ENCODE assay signal across 15 cellular contexts in the genomic region with DNA sequence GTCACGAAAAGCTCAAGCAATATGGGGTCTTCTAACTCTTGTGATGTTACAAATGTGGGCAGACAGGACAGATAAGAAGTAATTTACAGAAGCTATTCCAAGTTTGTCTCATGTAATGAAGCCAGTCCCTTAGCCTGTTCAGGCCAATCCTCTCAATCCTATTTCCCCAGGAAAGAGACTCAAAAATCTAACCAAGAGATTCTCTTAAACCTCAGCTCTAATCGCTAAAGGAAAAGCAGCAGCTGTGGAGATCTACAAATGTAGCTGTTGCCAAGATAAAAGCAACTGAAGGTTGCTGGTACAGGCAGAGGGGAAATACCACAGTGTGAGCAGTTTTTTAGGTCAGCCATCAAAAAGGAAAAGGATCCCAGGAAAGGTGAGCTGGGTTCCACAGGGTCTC. TPM values are rescaled to one million over a fixed set of nuclear protein-coding genes. Genes with fewer than 3 reads are reported as not detected.
DNase-seq lines count a peak whose midpoint lies in the region.
"Had no signal": no experiment of that assay in that cellular context is flagged by ENCODE, and none has a peak within 500 bp of the region (broad histone marks: within the 10 kb centered on the region; RNA-seq: fewer than 3 reads in every experiment).

No MANE protein-coding gene starts in this region.

- peak; percentile 8 for DNase-seq in NCI-H2171 treated with DMSO at 0.1 percent for 48 hours (lab: John Stamatoyannopoulos, UW)
- DNase-seq in NCI-H2171 (lab: John Stamatoyannopoulos, UW) = no peak
- DNase-seq in iris pigment epithelial cell (ENCODE audit: low read depth) = peak; percentile 45
- no peak for DNase-seq in substantia nigra (lab: John Stamatoyannopoulos, UW)
- DNase-seq in occipital lobe (lab: John Stamatoyannopoulos, UW) = no peak
- DNase-seq in stimulated activated CD4-positive, alpha-beta T cell treated with anti-CD3 and anti-CD28 coated beads, Interleukin-2, amount 100 ng/mL, for 48 hours = no peak
- no peak for DNase-seq in NCI-H2227 treated with DMSO at 0.1 percent for 48 hours (lab: John Stamatoyannopoulos, UW)
- DNase-seq: activated CD4-positive, alpha-beta T cell treated with anti-CD3 and anti-CD28 coated beads, Interleukin-2, amount 10 ng/mL, durations not matched to agents 7 days and 5 days; CD4-positive, alpha-beta T cell; gastrocnemius medialis; lower lobe of right lung; NCI-H1048; stimulated activated CD4-positive, alpha-beta T cell treated with anti-CD3 and anti-CD28 coated beads, Interleukin-4, amount 100 ng/mL, for 24 hours; trophoblast cell had no signal

- peak overlapping the region; percentile 57 for H3K27ac ChIP-seq in angular gyrus (ENCODE audit: low read depth, low read length)
- H3K27ac ChIP-seq in substantia nigra (ENCODE audit: low read depth, low read length, poor library complexity, severe bottlenecking) = peak overlapping the region; percentile 96
- H3K27ac ChIP-seq: gastrocnemius medialis, lower lobe of right lung had no signal

RNA-seq across cellular contexts. Expression of gene ANK3, which starts 39.3 kb away (rescaled TPM):
- total RNA-seq in occipital lobe = 260 TPM

Comparison
In these comparisons a context has a peak if more than half of its experiments do, and no peak if none do; other contexts are left out.
1. DNase-seq: peak in NCI-H2171 treated with DMSO at 0.1 percent for 48 hours (single experiment) and iris pigment epithelial cell (single experiment); none in NCI-H2171 (single experiment), substantia nigra (0 of 49), occipital lobe (single experiment), stimulated activated CD4-positive, alpha-beta T cell treated with anti-CD3 and anti-CD28 coated beads, Interleukin-2, amount 100 ng/mL, for 48 hours (0 of 2) and NCI-H2227 treated with DMSO at 0.1 percent for 48 hours (single experiment).